8 cellular contexts compared by ENCODE assay signal in genomic region chr7:143263266-143264195, GRCh38. TPM values are rescaled to one million over a fixed set of nuclear protein-coding genes. Genes with fewer than 3 reads are reported as not detected.
DNase-seq lines count a peak whose midpoint lies in the region; ATAC-seq lines count a peak whose summit lies in the region.

TSS of gene GSTK1 (plus strand) at chr7:143263441. CDS start at chr7:143263514, 73 bp downstream.

- peak within 1 kb of the TSS; percentile 97 for H3K4me3 ChIP-seq in HUES6 (ENCODE audit: low read depth, low read length)

- intact Hi-C loops in activated T-helper 2 cell treated with anti-CD3 and anti-CD28 coated beads, Interferon-gamma antibody, Interleukin-2, Interleukin-4, amounts not matched to agents 10 μg/mL and 5 μg/mL and 100 μg/mL, durations not matched to agents 14 hours and 24 hours and 36 hours (cut with micrococcal nuclease): loop anchor here (1.0 to 5.0 kb wide), 4 partner anchors 18 to 119 kb away; partner anchors contain the start of genes CASP2 and ZYX

- DNase-seq in DMS114 treated with DMSO at 0.1 percent for 48 hours (lab: John Stamatoyannopoulos, UW; ENCODE audit: unreplicated experiment): peak; percentile 49
- peak; percentile 85 for DNase-seq in RPMI8226
- DNase-seq in activated T-helper 2 cell treated with anti-CD3 and anti-CD28 coated beads, Interferon-gamma antibody, Interleukin-2, Interleukin-4, amounts not matched to agents 10 μg/mL and 5 μg/mL and 100 μg/mL, durations not matched to agents 14 hours and 24 hours and 36 hours (ENCODE audit: low spot score): peak; percentile 76
- peak; percentile 53 for DNase-seq in fibroblast of peridontal ligament (ENCODE audit: extremely low read depth)
- DNase-seq in natural killer cell treated with Interleukin-12 subunit alpha and Interleukin-12 subunit beta and Interleukin-15 and Interleukin-18, amount 100 ng/mL, for 72 hours (ENCODE audit: low spot score): peak; percentile 95
- DNase-seq in stimulated activated naive CD8-positive, alpha-beta T cell treated with anti-CD3 and anti-CD28 coated beads, Interleukin-15, Interleukin-2, amounts not matched to agents 100 U/mL and 50 U/mL, for 24 hours: peak; percentile 88

- H3K9ac ChIP-seq in HUES6 (ENCODE audit: low read length): peak within 1 kb of the TSS; percentile 84

- H3K27ac Mint-ChIP-seq in activated T-helper 2 cell treated with anti-CD3 and anti-CD28 coated beads, Interferon-gamma antibody, Interleukin-2, Interleukin-4, amounts not matched to agents 10 μg/mL and 5 μg/mL and 100 μg/mL, durations not matched to agents 14 hours and 24 hours and 36 hours: peak within 1 kb of the TSS; percentile 94
- peak within 1 kb of the TSS; percentile 98 for H3K27ac Mint-ChIP-seq in natural killer cell treated with Interleukin-12 subunit alpha and Interleukin-12 subunit beta and Interleukin-15 and Interleukin-18, amount 100 ng/mL, for 72 hours

- peaks cover 14% of the 10 kb centered on the region for H3K36me3 ChIP-seq in HUES6 (ENCODE audit: control insufficient read depth, insufficient read depth, low read length)

- H3K4me1 Mint-ChIP-seq in activated T-helper 2 cell treated with anti-CD3 and anti-CD28 coated beads, Interferon-gamma antibody, Interleukin-2, Interleukin-4, amounts not matched to agents 10 μg/mL and 5 μg/mL and 100 μg/mL, durations not matched to agents 14 hours and 24 hours and 36 hours (ENCODE audit: low read depth): peaks cover 49% of the 10 kb centered on the region
- H3K4me1 Mint-ChIP-seq in natural killer cell treated with Interleukin-12 subunit alpha and Interleukin-12 subunit beta and Interleukin-15 and Interleukin-18, amount 100 ng/mL, for 72 hours (ENCODE audit: low read depth in 2 of 2): peaks cover 29 to 42% of the 10 kb centered on the region in 2 donors

- H3K4me1 ChIP-seq in HUES6 (ENCODE audit: control insufficient read depth, insufficient read depth, low read length): peaks cover 5% of the 10 kb centered on the region; the same call in 1 of the 2 replicates

- no peaks in the 10 kb centered on the region for H3K27me3 Mint-ChIP-seq in activated T-helper 2 cell treated with anti-CD3 and anti-CD28 coated beads, Interferon-gamma antibody, Interleukin-2, Interleukin-4, amounts not matched to agents 10 μg/mL and 5 μg/mL and 100 μg/mL, durations not matched to agents 14 hours and 24 hours and 36 hours (ENCODE audit: low read depth)
- H3K27me3 Mint-ChIP-seq in natural killer cell treated with Interleukin-12 subunit alpha and Interleukin-12 subunit beta and Interleukin-15 and Interleukin-18, amount 100 ng/mL, for 72 hours: no peaks in the 10 kb centered on the region

- H3K27me3 ChIP-seq in HUES6 (ENCODE audit: control insufficient read depth, insufficient read depth, low read length): 0 out of 2 replicates have a peak, but pooled peaks cover 2% of the 10 kb centered on the region

- peak; percentile 99 for ATAC-seq in GM21423 (IDR thresholded peaks at IDR 0.05; ENCODE audit: unreplicated experiment)
- ATAC-seq in natural killer cell treated with Interleukin-12 subunit alpha and Interleukin-12 subunit beta and Interleukin-15 and Interleukin-18, amount 100 ng/mL, for 72 hours: peak; percentile 99
- ATAC-seq in stimulated activated naive CD8-positive, alpha-beta T cell treated with anti-CD3 and anti-CD28 coated beads, Interleukin-15, Interleukin-2, amounts not matched to agents 100 U/mL and 50 U/mL, for 24 hours: peak; percentile 98

- peaks cover 6% of the 10 kb centered on the region for H3K9me3 Mint-ChIP-seq in activated T-helper 2 cell treated with anti-CD3 and anti-CD28 coated beads, Interferon-gamma antibody, Interleukin-2, Interleukin-4, amounts not matched to agents 10 μg/mL and 5 μg/mL and 100 μg/mL, durations not matched to agents 14 hours and 24 hours and 36 hours
- no peaks in the 10 kb centered on the region for H3K9me3 Mint-ChIP-seq in natural killer cell treated with Interleukin-12 subunit alpha and Interleukin-12 subunit beta and Interleukin-15 and Interleukin-18, amount 100 ng/mL, for 72 hours

- H3K36me3 Mint-ChIP-seq in activated T-helper 2 cell treated with anti-CD3 and anti-CD28 coated beads, Interferon-gamma antibody, Interleukin-2, Interleukin-4, amounts not matched to agents 10 μg/mL and 5 μg/mL and 100 μg/mL, durations not matched to agents 14 hours and 24 hours and 36 hours (ENCODE audit: low read depth): peaks cover 55% of the 10 kb centered on the region
- peaks cover 6% of the 10 kb centered on the region for H3K36me3 Mint-ChIP-seq in natural killer cell treated with Interleukin-12 subunit alpha and Interleukin-12 subunit beta and Interleukin-15 and Interleukin-18, amount 100 ng/mL, for 72 hours

- H3K9me3 ChIP-seq in HUES6 (ENCODE audit: control insufficient read depth, insufficient read depth, low read depth, low read length): peaks cover 4% of the 10 kb centered on the region; the same call in 1 of the 2 replicates

- peak within 1 kb of the TSS; percentile 97 for H3K4me3 Mint-ChIP-seq in activated T-helper 2 cell treated with anti-CD3 and anti-CD28 coated beads, Interferon-gamma antibody, Interleukin-2, Interleukin-4, amounts not matched to agents 10 μg/mL and 5 μg/mL and 100 μg/mL, durations not matched to agents 14 hours and 24 hours and 36 hours (ENCODE audit: low read depth)
- H3K4me3 Mint-ChIP-seq in natural killer cell treated with Interleukin-12 subunit alpha and Interleukin-12 subunit beta and Interleukin-15 and Interleukin-18, amount 100 ng/mL, for 72 hours: peak within 1 kb of the TSS; percentile 90

- H3K27ac ChIP-seq in HUES6 (ENCODE audit: low read depth, low read length): peak within 1 kb of the TSS; percentile 13; the same call in 1 of the 2 replicates

RNA-seq across cellular contexts. Expression of gene GSTK1, which starts in this region (rescaled TPM):
- 166 and 168 TPM in 2 replicates for total RNA-seq in activated T-helper 2 cell treated with anti-CD3 and anti-CD28 coated beads, Interferon-gamma antibody, Interleukin-2, Interleukin-4, amounts not matched to agents 10 μg/mL and 5 μg/mL and 100 μg/mL, durations not matched to agents 14 hours and 24 hours and 36 hours
- total RNA-seq in natural killer cell treated with Interleukin-12 subunit alpha and Interleukin-12 subunit beta and Interleukin-15 and Interleukin-18, amount 100 ng/mL, for 72 hours: 100 to 1,000 TPM; 133 to 233 TPM

Comparison
In these comparisons a context has a peak if more than half of its experiments do, and no peak if none do; other contexts are left out.
1. Peak in every context shown above with its lines: DNase-seq, ATAC-seq, H3K4me3 ChIP-seq and H3K27ac ChIP-seq.